ENCODE assay signal across 8 cellular contexts in the genomic region with DNA sequence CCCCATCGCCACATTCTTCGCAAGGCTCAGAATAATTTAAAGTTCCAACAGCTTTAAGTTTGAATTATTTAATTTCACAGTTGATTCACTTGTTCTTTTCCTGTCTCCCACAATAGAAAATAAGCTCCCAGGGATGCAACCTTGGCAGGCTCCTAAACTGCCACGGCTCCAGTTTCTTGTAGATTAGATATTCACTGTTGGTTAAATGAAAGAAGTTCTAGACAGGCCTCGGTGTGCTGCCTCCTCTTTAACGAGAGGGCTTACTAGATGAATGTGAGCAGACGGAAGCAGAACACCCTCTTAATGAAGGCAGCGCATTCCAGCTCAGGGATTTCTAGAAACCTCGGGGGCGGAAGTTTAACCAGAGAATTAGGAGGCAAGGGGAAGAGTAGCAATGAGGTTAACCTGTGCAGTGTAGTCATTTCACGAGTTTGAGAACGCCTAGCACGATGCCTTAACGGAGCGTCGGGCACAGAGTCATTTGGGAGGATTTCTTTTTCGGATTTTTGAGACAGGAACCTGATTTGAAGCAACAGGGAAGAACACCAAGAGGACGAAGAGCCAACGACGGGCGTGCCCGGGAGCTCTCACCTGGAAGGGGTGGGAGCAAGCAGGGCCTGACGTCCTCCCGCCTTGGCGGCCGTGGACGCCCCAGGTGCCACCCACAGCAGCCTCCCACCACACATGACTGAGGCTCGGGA. TPM values are rescaled to one million over a fixed set of nuclear protein-coding genes. Genes with fewer than 3 reads are reported as not detected.
DNase-seq lines count a peak whose midpoint lies in the region; ATAC-seq, FAIRE-seq and TF ChIP-seq lines count a peak whose summit lies in the region.

No MANE protein-coding gene starts in this region.

- H3K4me3 ChIP-seq in neural cell (ENCODE audit: low read length), result peak overlapping the region; percentile 90

- TF ChIP-seq CTCF in neural cell (IDR thresholded peaks at IDR 0.05; ENCODE audit: poor library complexity, severe bottlenecking), result no peak

- peaks cover 49% of the 10 kb centered on the region for H3K4me1 Mint-ChIP-seq in activated T-helper 1 cell treated with anti-CD3 and anti-CD28 coated beads, Interleukin-12 subunit alpha, Interleukin-12 subunit beta, Interleukin-2, Interleukin-4 antibody, amounts not matched to agents 30 ng/mL and 10 ng/mL and 1 ng/mL, durations not matched to agents 14 hours and 24 hours and 36 hours (ENCODE audit: low read depth)

- H3F3A ChIP-seq in neural cell (ENCODE audit: insufficient read depth, low read length, poor library complexity, severe bottlenecking), result no peaks in the 10 kb centered on the region

- TF ChIP-seq RAD21 in neural cell (conservative IDR thresholded peaks at IDR 0.05), result no peak

- H3K27ac ChIP-seq in neural cell (ENCODE audit: low read length), result peak overlapping the region; percentile 73

- H3K27me3 ChIP-seq in neural cell (ENCODE audit: insufficient read depth, low read depth, low read length), result no peaks in the 10 kb centered on the region

- peaks cover 39% of the 10 kb centered on the region for H3K79me2 ChIP-seq in neural cell (replicated peaks; ENCODE audit: insufficient read depth, low read length)

- peak overlapping the region; percentile 73 for H2AFZ ChIP-seq in neural cell (ENCODE audit: low read depth, low read length)

- TF ChIP-seq EP300 in neural cell (conservative IDR thresholded peaks at IDR 0.05; ENCODE audit: poor library complexity, severe bottlenecking), result no peak

- no peaks in the 10 kb centered on the region for H3K9me3 Mint-ChIP-seq in activated T-helper 1 cell treated with anti-CD3 and anti-CD28 coated beads, Interleukin-12 subunit alpha, Interleukin-12 subunit beta, Interleukin-2, Interleukin-4 antibody, amounts not matched to agents 30 ng/mL and 10 ng/mL and 1 ng/mL, durations not matched to agents 14 hours and 24 hours and 36 hours

- DNase-seq in C1 segment of cervical spinal cord (lab: John Stamatoyannopoulos, UW), result peak in 8 of 14 donors; percentile 22 to 85 (median 58)
- DNase-seq in NCI-H2196 (lab: John Stamatoyannopoulos, UW; ENCODE audit: unreplicated experiment), result peak; percentile 80
- DNase-seq in activated T-helper 1 cell treated with anti-CD3 and anti-CD28 coated beads, Interleukin-12 subunit alpha, Interleukin-12 subunit beta, Interleukin-2, Interleukin-4 antibody, amounts not matched to agents 30 ng/mL and 10 ng/mL and 1 ng/mL, durations not matched to agents 14 hours and 24 hours and 36 hours (ENCODE audit: low spot score), result no peak
- DNase-seq in frontal cortex (ENCODE audit: low spot score in 2 of 2), result peak; percentile 16 to 36
- no peak for DNase-seq in SW 1271 (lab: John Stamatoyannopoulos, UW)

- no peaks in the 10 kb centered on the region for H3K9me3 ChIP-seq in neural cell (ENCODE audit: low read length)

- H4K20me1 ChIP-seq in neural cell (ENCODE audit: insufficient read depth), result no peaks in the 10 kb centered on the region

- no peaks in the 10 kb centered on the region for H3K9me2 ChIP-seq in neural cell (ENCODE audit: insufficient read depth, low read length)

- H3K4me3 Mint-ChIP-seq in activated T-helper 1 cell treated with anti-CD3 and anti-CD28 coated beads, Interleukin-12 subunit alpha, Interleukin-12 subunit beta, Interleukin-2, Interleukin-4 antibody, amounts not matched to agents 30 ng/mL and 10 ng/mL and 1 ng/mL, durations not matched to agents 14 hours and 24 hours and 36 hours, result peak overlapping the region; percentile 99

- H3K27ac Mint-ChIP-seq in activated T-helper 1 cell treated with anti-CD3 and anti-CD28 coated beads, Interleukin-12 subunit alpha, Interleukin-12 subunit beta, Interleukin-2, Interleukin-4 antibody, amounts not matched to agents 30 ng/mL and 10 ng/mL and 1 ng/mL, durations not matched to agents 14 hours and 24 hours and 36 hours, result peak overlapping the region; percentile 95

- no peak for FAIRE-seq in frontal cortex (lab: Jason Lieb, UNC)

- peaks cover 9% of the 10 kb centered on the region for H3K27me3 Mint-ChIP-seq in activated T-helper 1 cell treated with anti-CD3 and anti-CD28 coated beads, Interleukin-12 subunit alpha, Interleukin-12 subunit beta, Interleukin-2, Interleukin-4 antibody, amounts not matched to agents 30 ng/mL and 10 ng/mL and 1 ng/mL, durations not matched to agents 14 hours and 24 hours and 36 hours (ENCODE audit: insufficient read depth)

- peak overlapping the region; percentile 87 for H3K4me2 ChIP-seq in neural cell (ENCODE audit: low read length)

- peaks cover 35% of the 10 kb centered on the region for H3K36me3 Mint-ChIP-seq in activated T-helper 1 cell treated with anti-CD3 and anti-CD28 coated beads, Interleukin-12 subunit alpha, Interleukin-12 subunit beta, Interleukin-2, Interleukin-4 antibody, amounts not matched to agents 30 ng/mL and 10 ng/mL and 1 ng/mL, durations not matched to agents 14 hours and 24 hours and 36 hours (ENCODE audit: low read depth)

- H3K9ac ChIP-seq in neural cell (ENCODE audit: low read length), result peak overlapping the region; percentile 93

- peak; percentile 34 for ATAC-seq in GM18858 (IDR thresholded peaks at IDR 0.05; ENCODE audit: unreplicated experiment)
- peak; percentile 53 for ATAC-seq in HG03025 (IDR thresholded peaks at IDR 0.05; ENCODE audit: low FRiP score, unreplicated experiment)

- no peaks in the 10 kb centered on the region for H3K36me3 ChIP-seq in neural cell (ENCODE audit: insufficient read depth, low read length)

- intact Hi-C loops in activated T-helper 1 cell treated with anti-CD3 and anti-CD28 coated beads, Interleukin-12 subunit alpha, Interleukin-12 subunit beta, Interleukin-2, Interleukin-4 antibody, amounts not matched to agents 30 ng/mL and 10 ng/mL and 1 ng/mL, durations not matched to agents 14 hours and 24 hours and 36 hours (cut with micrococcal nuclease), result loop anchor here (1.0 to 5.0 kb wide), 6 partner anchors 153 to 585 kb away; a partner anchor contains a TSS

TF ChIP-seq in neural cell, 6 proteins besides CTCF, POLR2A, EP300 and RAD21:
- TF ChIP-seq MXI1 (conservative IDR thresholded peaks at IDR 0.05; ENCODE audit: poor library complexity, severe bottlenecking) (no peak), TAF1 (IDR thresholded peaks at IDR 0.05; ENCODE audit: low read depth) (no peak), EZH2 (IDR thresholded peaks at IDR 0.05; ENCODE audit: borderline replicate concordance, insufficient read depth, low read length, poor library complexity, severe bottlenecking) (no peak)
- TF ChIP-seq, protein P1, sequence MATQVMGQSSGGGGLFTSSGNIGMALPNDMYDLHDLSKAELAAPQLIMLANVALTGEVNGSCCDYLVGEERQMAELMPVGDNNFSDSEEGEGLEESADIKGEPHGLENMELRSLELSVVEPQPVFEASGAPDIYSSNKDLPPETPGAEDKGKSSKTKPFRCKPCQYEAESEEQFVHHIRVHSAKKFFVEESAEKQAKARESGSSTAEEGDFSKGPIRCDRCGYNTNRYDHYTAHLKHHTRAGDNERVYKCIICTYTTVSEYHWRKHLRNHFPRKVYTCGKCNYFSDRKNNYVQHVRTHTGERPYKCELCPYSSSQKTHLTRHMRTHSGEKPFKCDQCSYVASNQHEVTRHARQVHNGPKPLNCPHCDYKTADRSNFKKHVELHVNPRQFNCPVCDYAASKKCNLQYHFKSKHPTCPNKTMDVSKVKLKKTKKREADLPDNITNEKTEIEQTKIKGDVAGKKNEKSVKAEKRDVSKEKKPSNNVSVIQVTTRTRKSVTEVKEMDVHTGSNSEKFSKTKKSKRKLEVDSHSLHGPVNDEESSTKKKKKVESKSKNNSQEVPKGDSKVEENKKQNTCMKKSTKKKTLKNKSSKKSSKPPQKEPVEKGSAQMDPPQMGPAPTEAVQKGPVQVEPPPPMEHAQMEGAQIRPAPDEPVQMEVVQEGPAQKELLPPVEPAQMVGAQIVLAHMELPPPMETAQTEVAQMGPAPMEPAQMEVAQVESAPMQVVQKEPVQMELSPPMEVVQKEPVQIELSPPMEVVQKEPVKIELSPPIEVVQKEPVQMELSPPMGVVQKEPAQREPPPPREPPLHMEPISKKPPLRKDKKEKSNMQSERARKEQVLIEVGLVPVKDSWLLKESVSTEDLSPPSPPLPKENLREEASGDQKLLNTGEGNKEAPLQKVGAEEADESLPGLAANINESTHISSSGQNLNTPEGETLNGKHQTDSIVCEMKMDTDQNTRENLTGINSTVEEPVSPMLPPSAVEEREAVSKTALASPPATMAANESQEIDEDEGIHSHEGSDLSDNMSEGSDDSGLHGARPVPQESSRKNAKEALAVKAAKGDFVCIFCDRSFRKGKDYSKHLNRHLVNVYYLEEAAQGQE (IDR thresholded peaks at IDR 0.05; ENCODE audit: borderline replicate concordance), result no peak
TF ChIP-seq in neural cell: peak in this region for 0.

RNA-seq across cellular contexts. Expression of a gene that starts 0.6 kb away (rescaled TPM):
- 49.5 and 53.6 TPM in 2 replicates for total RNA-seq in activated T-helper 1 cell treated with anti-CD3 and anti-CD28 coated beads, Interleukin-12 subunit alpha, Interleukin-12 subunit beta, Interleukin-2, Interleukin-4 antibody, amounts not matched to agents 30 ng/mL and 10 ng/mL and 1 ng/mL, durations not matched to agents 14 hours and 24 hours and 36 hours
- total RNA-seq in frontal cortex, result 36.3 TPM
- polyA plus RNA-seq in neural cell, result 32.3 and 37.2 TPM in 2 replicates
- polyA minus RNA-seq in neural cell, result 39.0 and 50.4 TPM in 2 replicates

Comparison
In these comparisons a context has a peak if more than half of its experiments do, and no peak if none do; other contexts are left out.
1. DNase-seq: peak in C1 segment of cervical spinal cord (8 of 14), NCI-H2196 (single experiment) and frontal cortex (2 of 2); none in activated T-helper 1 cell treated with anti-CD3 and anti-CD28 coated beads, Interleukin-12 subunit alpha, Interleukin-12 subunit beta, Interleukin-2, Interleukin-4 antibody, amounts not matched to agents 30 ng/mL and 10 ng/mL and 1 ng/mL, durations not matched to agents 14 hours and 24 hours and 36 hours (single experiment) and SW 1271 (0 of 2).